23 cellular contexts compared by ENCODE assay signal in genomic region chr16:259226-259625, GRCh38. TPM values are rescaled to one million over a fixed set of nuclear protein-coding genes. Genes with fewer than 3 reads are reported as not detected.
A peak's percentile ranks its signal among the peaks of the same experiment; 100 is the strongest.
DNase-seq lines count a peak whose midpoint lies in the region; ATAC-seq, FAIRE-seq and TF ChIP-seq lines count a peak whose summit lies in the region.
"Had no signal": no experiment of that assay in that cellular context is flagged by ENCODE, and none has a peak within 500 bp of the region (broad histone marks: within the 10 kb centered on the region; RNA-seq: fewer than 3 reads in every experiment).

No MANE protein-coding gene starts in this region.

- TF ChIP-seq CTCF in WTC11 (IDR thresholded peaks at IDR 0.05) = no peak

- H3K4me1 Mint-ChIP-seq in stimulated activated naive CD8-positive, alpha-beta T cell treated with anti-CD3 and anti-CD28 coated beads, Interleukin-15, amount 100 ng/mL, for 72 hours = peaks cover 10% of the 10 kb centered on the region
- no peaks in the 10 kb centered on the region for H3K4me1 Mint-ChIP-seq in WTC11
- H3K4me1 Mint-ChIP-seq in natural killer cell treated with Interleukin-12 subunit alpha and Interleukin-12 subunit beta and Interleukin-15 and Interleukin-18, amount 100 ng/mL, for 72 hours (ENCODE audit: low read depth in 2 of 2) = peaks cover 13 to 15% of the 10 kb centered on the region in 2 donors
- H3K4me1 Mint-ChIP-seq: B cell had no signal

- DNase-seq in stimulated activated naive CD8-positive, alpha-beta T cell treated with anti-CD3 and anti-CD28 coated beads, Interleukin-15, amount 100 ng/mL, for 72 hours = no peak
- no peak for DNase-seq in stimulated activated naive CD8-positive, alpha-beta T cell treated with anti-CD3 and anti-CD28 coated beads, Interleukin-15, Interleukin-2, amounts not matched to agents 100 U/mL and 50 U/mL, for 24 hours
- no peak for DNase-seq in WTC11 (ENCODE audit: low spot score)
- no peak for DNase-seq in natural killer cell treated with Interleukin-12 subunit alpha and Interleukin-12 subunit beta and Interleukin-15 and Interleukin-18, amount 100 ng/mL, for 72 hours (ENCODE audit: low spot score)
- no peak for DNase-seq in stimulated activated naive CD4-positive, alpha-beta T cell (lab: John Stamatoyannopoulos, UW)
- no peak for DNase-seq in stimulated activated CD8-positive, alpha-beta memory T cell treated with anti-CD3 and anti-CD28 coated beads, Interleukin-4, amount 100 ng/mL, for 48 hours
- DNase-seq in frontal cortex (ENCODE audit: low spot score in 2 of 2) = no peak
- DNase-seq: DMS53, GDM1, GM23248, KBM-7, NCI-H1105, NCI-H146, NCI-H2029 treated with DMSO at 0.1 percent for 48 hours, NCI-H524 treated with DMSO at 0.1 percent for 48 hours, NCI-H82, PC-3, Right ventricle myocardium superior had no signal

- no peak for ATAC-seq in stimulated activated naive CD8-positive, alpha-beta T cell treated with anti-CD3 and anti-CD28 coated beads, Interleukin-15, amount 100 ng/mL, for 72 hours
- no peak for ATAC-seq in stimulated activated naive CD8-positive, alpha-beta T cell treated with anti-CD3 and anti-CD28 coated beads, Interleukin-15, Interleukin-2, amounts not matched to agents 100 U/mL and 50 U/mL, for 24 hours
- ATAC-seq in WTC11 = no peak
- peak; percentile 58 to 73 for ATAC-seq in natural killer cell treated with Interleukin-12 subunit alpha and Interleukin-12 subunit beta and Interleukin-15 and Interleukin-18, amount 100 ng/mL, for 72 hours
- ATAC-seq: PC-3 had no signal

- FAIRE-seq in frontal cortex (lab: Jason Lieb, UNC) = no peak
- FAIRE-seq: A204.1, D721Med, GM18507 had no signal

- H3K4me3 Mint-ChIP-seq in stimulated activated naive CD8-positive, alpha-beta T cell treated with anti-CD3 and anti-CD28 coated beads, Interleukin-15, amount 100 ng/mL, for 72 hours = no peak overlapping the region
- H3K4me3 Mint-ChIP-seq in WTC11 = no peak overlapping the region
- peak overlapping the region; percentile 67 for H3K4me3 Mint-ChIP-seq in natural killer cell treated with Interleukin-12 subunit alpha and Interleukin-12 subunit beta and Interleukin-15 and Interleukin-18, amount 100 ng/mL, for 72 hours
- H3K4me3 Mint-ChIP-seq: B cell had no signal

- no peaks in the 10 kb centered on the region for H3K27me3 Mint-ChIP-seq in stimulated activated naive CD8-positive, alpha-beta T cell treated with anti-CD3 and anti-CD28 coated beads, Interleukin-15, amount 100 ng/mL, for 72 hours
- H3K27me3 Mint-ChIP-seq in WTC11 (ENCODE audit: low read depth) = no peaks in the 10 kb centered on the region
- H3K27me3 Mint-ChIP-seq in natural killer cell treated with Interleukin-12 subunit alpha and Interleukin-12 subunit beta and Interleukin-15 and Interleukin-18, amount 100 ng/mL, for 72 hours = no peaks in the 10 kb centered on the region
- H3K27me3 Mint-ChIP-seq: B cell had no signal

- peak overlapping the region; percentile 59 to 72 for H3K27ac Mint-ChIP-seq in stimulated activated naive CD8-positive, alpha-beta T cell treated with anti-CD3 and anti-CD28 coated beads, Interleukin-15, amount 100 ng/mL, for 72 hours
- peak overlapping the region; percentile 53 for H3K27ac Mint-ChIP-seq in WTC11
- H3K27ac Mint-ChIP-seq in natural killer cell treated with Interleukin-12 subunit alpha and Interleukin-12 subunit beta and Interleukin-15 and Interleukin-18, amount 100 ng/mL, for 72 hours = peak overlapping the region in 1 of 2 donors; percentile 64
- H3K27ac Mint-ChIP-seq: B cell had no signal

- POLR2A ChIA-PET in WTC11 (lab: Charles Lee) = no interaction called here

- H3K9me3 Mint-ChIP-seq in stimulated activated naive CD8-positive, alpha-beta T cell treated with anti-CD3 and anti-CD28 coated beads, Interleukin-15, amount 100 ng/mL, for 72 hours = no peaks in the 10 kb centered on the region
- no peaks in the 10 kb centered on the region for H3K9me3 Mint-ChIP-seq in WTC11
- no peaks in the 10 kb centered on the region for H3K9me3 Mint-ChIP-seq in natural killer cell treated with Interleukin-12 subunit alpha and Interleukin-12 subunit beta and Interleukin-15 and Interleukin-18, amount 100 ng/mL, for 72 hours

- H3K36me3 Mint-ChIP-seq in WTC11 = peaks cover 22% of the 10 kb centered on the region
- H3K36me3 Mint-ChIP-seq in natural killer cell treated with Interleukin-12 subunit alpha and Interleukin-12 subunit beta and Interleukin-15 and Interleukin-18, amount 100 ng/mL, for 72 hours = peaks cover 4% of the 10 kb centered on the region

- CTCF ChIA-PET in WTC11 (lab: Charles Lee) = no interaction called here

TF ChIP-seq in WTC11, 78 proteins besides CTCF, POLR2A, EP300 and RAD21:
- no peak for TF ChIP-seq HMGA2 (CRISPR knock-in tag; IDR thresholded peaks at IDR 0.05)
- no peak for TF ChIP-seq GRHL2 (CRISPR knock-in tag; IDR thresholded peaks at IDR 0.05; ENCODE audit: insufficient replicate concordance, severe bottlenecking)
- TF ChIP-seq ZNF219 (CRISPR knock-in tag; IDR thresholded peaks at IDR 0.05; ENCODE audit: borderline replicate concordance) = no peak
- no peak for TF ChIP-seq IRF2 (CRISPR knock-in tag; IDR thresholded peaks at IDR 0.05; ENCODE audit: borderline replicate concordance, low read depth)
- TF ChIP-seq PRDM15 (CRISPR knock-in tag; IDR thresholded peaks at IDR 0.05) = no peak
- TF ChIP-seq ELF4 (CRISPR knock-in tag; IDR thresholded peaks at IDR 0.05; ENCODE audit: low read depth) = no peak
- TF ChIP-seq ZNF232 (CRISPR knock-in tag; IDR thresholded peaks at IDR 0.05) = no peak
- no peak for TF ChIP-seq NFYB (CRISPR knock-in tag; conservative IDR thresholded peaks at IDR 0.05; ENCODE audit: low read depth)
- no peak for TF ChIP-seq FOXP4 (CRISPR knock-in tag; IDR thresholded peaks at IDR 0.05)
- TF ChIP-seq, protein P1, sequence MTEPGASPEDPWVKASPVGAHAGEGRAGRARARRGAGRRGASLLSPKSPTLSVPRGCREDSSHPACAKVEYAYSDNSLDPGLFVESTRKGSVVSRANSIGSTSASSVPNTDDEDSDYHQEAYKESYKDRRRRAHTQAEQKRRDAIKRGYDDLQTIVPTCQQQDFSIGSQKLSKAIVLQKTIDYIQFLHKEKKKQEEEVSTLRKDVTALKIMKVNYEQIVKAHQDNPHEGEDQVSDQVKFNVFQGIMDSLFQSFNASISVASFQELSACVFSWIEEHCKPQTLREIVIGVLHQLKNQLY (CRISPR knock-in tag; IDR thresholded peaks at IDR 0.05) = no peak

RNA-seq across cellular contexts. Expression of gene RGS11, which starts 16.5 kb away (rescaled TPM):
- total RNA-seq in WTC11 (2021) (1.8 to 2.7 TPM (median 2.3 TPM) in 3 replicates), frontal cortex (6.5 TPM)
- total RNA-seq in natural killer cell treated with Interleukin-12 subunit alpha and Interleukin-12 subunit beta and Interleukin-15 and Interleukin-18, amount 100 ng/mL, for 72 hours = not detected
- total RNA-seq: B cell, RPMI7951 had no signal

RNA-seq across cellular contexts. Expression of gene ARHGDIG, which starts 21.2 kb away (rescaled TPM):
- total RNA-seq in WTC11 (2021) = 3.4 to 4.0 TPM (median 3.5 TPM) in 3 replicates
- total RNA-seq in natural killer cell treated with Interleukin-12 subunit alpha and Interleukin-12 subunit beta and Interleukin-15 and Interleukin-18, amount 100 ng/mL, for 72 hours = not detected
- total RNA-seq in frontal cortex = 51.4 TPM
- total RNA-seq: PC-3, RPMI7951 had no signal

RNA-seq across cellular contexts. Expression of gene PDIA2, which starts 23.7 kb away (rescaled TPM):
- 1.9 to 2.4 TPM (median 2.3 TPM) in 3 replicates for total RNA-seq in WTC11 (2021)
- total RNA-seq in natural killer cell treated with Interleukin-12 subunit alpha and Interleukin-12 subunit beta and Interleukin-15 and Interleukin-18, amount 100 ng/mL, for 72 hours = not detected
- total RNA-seq in frontal cortex = 11.4 TPM
- total RNA-seq: B cell, GM23248, PC-3 had no signal

RNA-seq across cellular contexts. Expression of gene FAM234A, which starts 24.6 kb away (rescaled TPM):
- 115 to 140 TPM (median 137 TPM) in 3 replicates for total RNA-seq in WTC11 (2021)
- 10 to 100 TPM; 10.5 to 13.0 TPM for total RNA-seq in natural killer cell treated with Interleukin-12 subunit alpha and Interleukin-12 subunit beta and Interleukin-15 and Interleukin-18, amount 100 ng/mL, for 72 hours
- total RNA-seq in frontal cortex = 17.1 TPM

RNA-seq across cellular contexts. Expression of gene LUC7L, which starts 30.0 kb away (rescaled TPM):
- total RNA-seq in WTC11 (2021) (111 to 135 TPM (median 130 TPM) in 3 replicates), frontal cortex (75.0 TPM)
- 100 to 1,000 TPM in 1 of 2 donors, 10 to 100 TPM in 1; 54.2 to 115 TPM for total RNA-seq in natural killer cell treated with Interleukin-12 subunit alpha and Interleukin-12 subunit beta and Interleukin-15 and Interleukin-18, amount 100 ng/mL, for 72 hours

Comparison
In these comparisons a context has a peak if more than half of its experiments do, and no peak if none do; other contexts are left out.
1. ATAC-seq: peak in natural killer cell treated with Interleukin-12 subunit alpha and Interleukin-12 subunit beta and Interleukin-15 and Interleukin-18, amount 100 ng/mL, for 72 hours (2 of 2); none in stimulated activated naive CD8-positive, alpha-beta T cell treated with anti-CD3 and anti-CD28 coated beads, Interleukin-15, amount 100 ng/mL, for 72 hours (single experiment), stimulated activated naive CD8-positive, alpha-beta T cell treated with anti-CD3 and anti-CD28 coated beads, Interleukin-15, Interleukin-2, amounts not matched to agents 100 U/mL and 50 U/mL, for 24 hours (single experiment) and WTC11 (single experiment).
2. RNA of gene ARHGDIG, which starts 21.2 kb away (total RNA-seq): 51.4 TPM in frontal cortex (single experiment); 3.4 to 4.0 TPM in WTC11 and not detected in natural killer cell treated with Interleukin-12 subunit alpha and Interleukin-12 subunit beta and Interleukin-15 and Interleukin-18, amount 100 ng/mL, for 72 hours; every median in the first group is over 10 times any median in the second.